In the genomic region with DNA sequence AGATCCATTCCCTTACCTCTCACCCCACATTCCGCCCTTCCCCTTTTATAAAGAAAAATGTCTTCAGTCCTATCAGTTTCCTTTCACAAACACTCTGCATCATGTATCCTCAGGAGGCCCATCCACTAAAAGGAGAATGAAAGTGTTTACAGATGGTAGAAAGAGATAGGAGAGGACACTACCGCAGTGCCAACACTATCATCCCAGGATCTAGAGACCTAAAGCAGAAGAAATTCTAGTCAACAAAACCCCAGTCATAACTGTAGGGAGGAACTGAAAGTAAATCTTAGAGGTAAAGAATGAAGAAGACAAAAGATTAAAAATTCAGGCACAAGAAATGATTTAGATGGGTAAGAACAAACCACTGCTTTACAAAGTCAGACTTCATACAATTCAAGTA, we compare ENCODE assay signal across 9 cellular contexts.
DNase-seq lines count a peak whose midpoint lies in the region; ATAC-seq and TF ChIP-seq lines count a peak whose summit lies in the region.
"Had no signal": no experiment of that assay in that cellular context is flagged by ENCODE, and none has a peak within 500 bp of the region (broad histone marks: within the 10 kb centered on the region; RNA-seq: fewer than 3 reads in every experiment).

No MANE protein-coding gene starts in this region.

- TF ChIP-seq POLR2A in upper lobe of left lung (IDR thresholded peaks at IDR 0.05) = no peak

- no peak overlapping the region for H3K4me2 ChIP-seq in OCI-LY7 (ENCODE audit: low read length)

- H3K9me2 ChIP-seq in OCI-LY7 (ENCODE audit: insufficient read depth, low read length) = no peaks in the 10 kb centered on the region

- ATAC-seq in HG03460 (IDR thresholded peaks at IDR 0.05; ENCODE audit: unreplicated experiment) (peak; percentile 69), upper lobe of left lung (ENCODE audit: low FRiP score in 2 of 2) (no peak)
- ATAC-seq in stimulated activated memory B cell treated with anti-CD40 and anti-IgM and Interleukin-4, amounts not matched to agents 10 μg/mL and 1 μg/mL and 100 μg/mL, for 72 hours = no peak
- ATAC-seq: PC-3 had no signal

- H3K4me3 Mint-ChIP-seq in stimulated activated memory B cell treated with anti-CD40 and anti-IgM and Interleukin-4, amounts not matched to agents 10 μg/mL and 1 μg/mL and 100 μg/mL, for 72 hours = no peak overlapping the region

- H3K4me3 ChIP-seq in choroid plexus epithelial cell (ENCODE audit: low read depth, low read length) (no peak overlapping the region), upper lobe of left lung (no peak overlapping the region), OCI-LY7 (ENCODE audit: low read depth, low read length, poor library complexity, severe bottlenecking) (no peak overlapping the region), brain microvascular endothelial cell (ENCODE audit: low read depth, low read length) (no peak overlapping the region)

- H3K36me3 ChIP-seq in upper lobe of left lung (no peaks in the 10 kb centered on the region), OCI-LY7 (ENCODE audit: insufficient read depth, low read length) (no peaks in the 10 kb centered on the region), brain microvascular endothelial cell (replicated peaks) (no peaks in the 10 kb centered on the region)

- DNase-seq in GF-D8 (lab: John Stamatoyannopoulos, UW) = peak; percentile 22
- DNase-seq in GM20000 (ENCODE audit: low spot score) = peak; percentile 46
- DNase-seq in choroid plexus epithelial cell (ENCODE audit: low read depth) = peak; percentile 21
- DNase-seq in upper lobe of left lung = no peak
- DNase-seq in OCI-LY7 (ENCODE audit: low spot score) = no peak
- no peak for DNase-seq in brain microvascular endothelial cell
- DNase-seq: PC-3 had no signal

- H3K4me1 ChIP-seq in upper lobe of left lung (peaks cover 8 to 22% (median 16%) of the 10 kb centered on the region in 4 donors), OCI-LY7 (ENCODE audit: insufficient read depth, low read length, poor library complexity, severe bottlenecking) (no peaks in the 10 kb centered on the region)

- no peaks in the 10 kb centered on the region for H3K36me3 Mint-ChIP-seq in stimulated activated memory B cell treated with anti-CD40 and anti-IgM and Interleukin-4, amounts not matched to agents 10 μg/mL and 1 μg/mL and 100 μg/mL, for 72 hours

- intact Hi-C loops in OCI-LY7 (cut with micrococcal nuclease; ENCODE audit: unreplicated experiment) = no loop called here

- no peak overlapping the region for H2AFZ ChIP-seq in OCI-LY7 (ENCODE audit: low read length)

- H3K27ac Mint-ChIP-seq in stimulated activated memory B cell treated with anti-CD40 and anti-IgM and Interleukin-4, amounts not matched to agents 10 μg/mL and 1 μg/mL and 100 μg/mL, for 72 hours = no peak overlapping the region

- H3K9me3 ChIP-seq in upper lobe of left lung (no peaks in the 10 kb centered on the region), OCI-LY7 (ENCODE audit: low read length) (no peaks in the 10 kb centered on the region)

- WGBS in upper lobe of left lung, 2 donors = 49 to 50% methylated on average over 2 of the region's 2 CpGs

- POLR2A ChIA-PET in OCI-LY7 (lab: Charles Lee) = no interaction called here

- H3K4me1 Mint-ChIP-seq in stimulated activated memory B cell treated with anti-CD40 and anti-IgM and Interleukin-4, amounts not matched to agents 10 μg/mL and 1 μg/mL and 100 μg/mL, for 72 hours = peaks cover 20% of the 10 kb centered on the region

- CTCF ChIA-PET in OCI-LY7 (lab: Charles Lee; ENCODE audit: unreplicated experiment) = no interaction called here

- H3K27me3 Mint-ChIP-seq in stimulated activated memory B cell treated with anti-CD40 and anti-IgM and Interleukin-4, amounts not matched to agents 10 μg/mL and 1 μg/mL and 100 μg/mL, for 72 hours = no peaks in the 10 kb centered on the region

- H3K27ac ChIP-seq in upper lobe of left lung = no peak overlapping the region
- no peak overlapping the region for H3K27ac ChIP-seq in OCI-LY7 (ENCODE audit: low read depth, low read length, poor library complexity, severe bottlenecking)
- H3K27ac ChIP-seq in brain microvascular endothelial cell = no peak overlapping the region

- no peaks in the 10 kb centered on the region for H3K79me2 ChIP-seq in OCI-LY7 (ENCODE audit: insufficient read depth, low read depth, low read length)

- H3K27me3 ChIP-seq in upper lobe of left lung (no peaks in the 10 kb centered on the region), brain microvascular endothelial cell (replicated peaks) (no peaks in the 10 kb centered on the region)

- in situ Hi-C loops in brain microvascular endothelial cell (cut with HindIII; ENCODE audit: low pct_ligation_motif_present, low sequenced_read_pairs) = no loop called here

- no peaks in the 10 kb centered on the region for H4K20me1 ChIP-seq in OCI-LY7 (ENCODE audit: insufficient read depth, low read length)

- peaks cover 3% of the 10 kb centered on the region for H3K9me3 Mint-ChIP-seq in stimulated activated memory B cell treated with anti-CD40 and anti-IgM and Interleukin-4, amounts not matched to agents 10 μg/mL and 1 μg/mL and 100 μg/mL, for 72 hours

- TF ChIP-seq EP300 in upper lobe of left lung (IDR thresholded peaks at IDR 0.05) = no peak

- no TSS peak for BruUV-seq in OCI-LY7 (replicated peaks; lab: Mats Ljungman, UMichigan)

- TF ChIP-seq CTCF in GM20000 (IDR thresholded peaks at IDR 0.05; ENCODE audit: extremely low read depth, missing control alignments) (no peak), choroid plexus epithelial cell (conservative IDR thresholded peaks at IDR 0.05; ENCODE audit: low read depth, low read length) (no peak), upper lobe of left lung (IDR thresholded peaks at IDR 0.05) (no peak), OCI-LY7 (conservative IDR thresholded peaks at IDR 0.05; ENCODE audit: low read length) (no peak), brain microvascular endothelial cell (IDR thresholded peaks at IDR 0.05; ENCODE audit: low read depth, low read length, missing control alignments) (no peak)

Comparison
In these comparisons a context has a peak if more than half of its experiments do, and no peak if none do; other contexts are left out.
1. DNase-seq: peak in GF-D8 (single experiment), GM20000 (single experiment) and choroid plexus epithelial cell (single experiment); none in upper lobe of left lung (0 of 2), OCI-LY7 (single experiment) and brain microvascular endothelial cell (single experiment).